In genomic region chr6:44868905-44869304, GRCh38 we compare ENCODE assay signal across 14 cellular contexts.
DNase-seq lines count a peak whose midpoint lies in the region; ATAC-seq and TF ChIP-seq lines count a peak whose summit lies in the region.
"Had no signal": no experiment of that assay in that cellular context is flagged by ENCODE, and none has a peak within 500 bp of the region (broad histone marks: within the 10 kb centered on the region; RNA-seq: fewer than 3 reads in every experiment).

No MANE protein-coding gene starts in this region.

- intact Hi-C loops in uterus (cut with DNase I; ENCODE audit: low total_unique reads) = no loop called here

- peaks cover 27% of the 10 kb centered on the region for H3K36me3 Mint-ChIP-seq in activated naive CD8-positive, alpha-beta T cell treated with anti-CD3 and anti-CD28 coated beads, Interleukin-2, amount 10 ng/mL, durations not matched to agents 7 days and 5 days

- no peaks in the 10 kb centered on the region for H3K4me1 ChIP-seq in uterus
- no peaks in the 10 kb centered on the region for H3K4me1 ChIP-seq in MM.1S (ENCODE audit: low read length)
- H3K4me1 ChIP-seq: left ventricle myocardium inferior had no signal

- DNase-seq in activated naive CD8-positive, alpha-beta T cell treated with anti-CD3 and anti-CD28 coated beads, Interleukin-2, amount 10 ng/mL, durations not matched to agents 7 days and 5 days = no peak
- DNase-seq in uterus (no peak), MM.1S (no peak), NCI-H510A (lab: John Stamatoyannopoulos, UW) (no peak)
- DNase-seq: GDM1, left ventricle myocardium inferior, SIG-M5 had no signal

- H3K4me2 ChIP-seq in MM.1S (ENCODE audit: low read depth, low read length) = no peak overlapping the region

- ATAC-seq in GM18867 (IDR thresholded peaks at IDR 0.05; ENCODE audit: unreplicated experiment) = peak; percentile 29
- ATAC-seq in GM21381 (IDR thresholded peaks at IDR 0.05; ENCODE audit: unreplicated experiment) = peak; percentile 17
- ATAC-seq in HG02981 (IDR thresholded peaks at IDR 0.05; ENCODE audit: unreplicated experiment) = peak; percentile 7
- ATAC-seq in activated naive CD8-positive, alpha-beta T cell treated with anti-CD3 and anti-CD28 coated beads, Interleukin-2, amount 10 ng/mL, durations not matched to agents 7 days and 5 days (ENCODE audit: low read depth) = no peak
- no peak for ATAC-seq in HG03469 (IDR thresholded peaks at IDR 0.05; ENCODE audit: unreplicated experiment)

- no peaks in the 10 kb centered on the region for H3K9me2 ChIP-seq in MM.1S (replicated peaks; ENCODE audit: insufficient read depth, low read length)

- H3K9me3 ChIP-seq in uterus (no peaks in the 10 kb centered on the region), MM.1S (replicated peaks; ENCODE audit: insufficient read depth, low read length) (no peaks in the 10 kb centered on the region)
- H3K9me3 ChIP-seq: neutrophil had no signal

- TF ChIP-seq CTCF in uterus (IDR thresholded peaks at IDR 0.05) (no peak), MM.1S (IDR thresholded peaks at IDR 0.05; ENCODE audit: low read length) (no peak)

- no peaks in the 10 kb centered on the region for H3K27me3 Mint-ChIP-seq in activated naive CD8-positive, alpha-beta T cell treated with anti-CD3 and anti-CD28 coated beads, Interleukin-2, amount 10 ng/mL, durations not matched to agents 7 days and 5 days

- no peaks in the 10 kb centered on the region for H3F3A ChIP-seq in MM.1S (ENCODE audit: insufficient read depth, low read length)

- no peak for TF ChIP-seq POLR2A in uterus (IDR thresholded peaks at IDR 0.05)

- H3K4me3 ChIP-seq in uterus (no peak overlapping the region), MM.1S (ENCODE audit: low read length) (no peak overlapping the region)
- H3K4me3 ChIP-seq: left ventricle myocardium inferior had no signal

- peaks cover 18% of the 10 kb centered on the region for H3K9me3 Mint-ChIP-seq in activated naive CD8-positive, alpha-beta T cell treated with anti-CD3 and anti-CD28 coated beads, Interleukin-2, amount 10 ng/mL, durations not matched to agents 7 days and 5 days

- H3K36me3 ChIP-seq in uterus = no peaks in the 10 kb centered on the region
- H3K36me3 ChIP-seq in MM.1S (replicated peaks; ENCODE audit: insufficient read depth, low read length) = no peaks in the 10 kb centered on the region
- H3K36me3 ChIP-seq: neutrophil had no signal

- POLR2A ChIA-PET in activated naive CD8-positive, alpha-beta T cell treated with anti-CD3 and anti-CD28 coated beads, Interleukin-2, amount 10 ng/mL, durations not matched to agents 7 days and 5 days (lab: Charles Lee) = no interaction called here

- H3K79me2 ChIP-seq in MM.1S (ENCODE audit: low read length) = no peaks in the 10 kb centered on the region

- no peak overlapping the region for H2AFZ ChIP-seq in MM.1S (ENCODE audit: low read length)

- H3K27ac ChIP-seq in uterus (no peak overlapping the region), MM.1S (ENCODE audit: low read length) (no peak overlapping the region)
- H3K27ac ChIP-seq: C4-2B, left ventricle myocardium inferior, neutrophil, VCaP had no signal

- H3K4me1 Mint-ChIP-seq in activated naive CD8-positive, alpha-beta T cell treated with anti-CD3 and anti-CD28 coated beads, Interleukin-2, amount 10 ng/mL, durations not matched to agents 7 days and 5 days = peaks cover 21% of the 10 kb centered on the region

- peak overlapping the region; percentile 30 for H3K4me3 Mint-ChIP-seq in activated naive CD8-positive, alpha-beta T cell treated with anti-CD3 and anti-CD28 coated beads, Interleukin-2, amount 10 ng/mL, durations not matched to agents 7 days and 5 days

- peak overlapping the region; percentile 55 for H3K27ac Mint-ChIP-seq in activated naive CD8-positive, alpha-beta T cell treated with anti-CD3 and anti-CD28 coated beads, Interleukin-2, amount 10 ng/mL, durations not matched to agents 7 days and 5 days

- no peaks in the 10 kb centered on the region for H3K27me3 ChIP-seq in uterus
- H3K27me3 ChIP-seq in MM.1S (replicated peaks; ENCODE audit: insufficient read depth, low read length) = no peaks in the 10 kb centered on the region
- H3K27me3 ChIP-seq: neutrophil had no signal

- H4K20me1 ChIP-seq in MM.1S (ENCODE audit: insufficient read depth, low read length) = no peaks in the 10 kb centered on the region

- H3K9ac ChIP-seq in MM.1S (ENCODE audit: low read length) = no peak overlapping the region

Comparison
In these comparisons a context has a peak if more than half of its experiments do, and no peak if none do; other contexts are left out.
1. ATAC-seq: peak in GM18867 (single experiment), GM21381 (single experiment) and HG02981 (single experiment); none in activated naive CD8-positive, alpha-beta T cell treated with anti-CD3 and anti-CD28 coated beads, Interleukin-2, amount 10 ng/mL, durations not matched to agents 7 days and 5 days (single experiment) and HG03469 (single experiment).